Comparison of ENCODE assay signal across 10 cellular contexts in genomic region chr19:18373407-18373891, GRCh38. TPM values are rescaled to one million over a fixed set of nuclear protein-coding genes. Genes with fewer than 3 reads are reported as not detected.
DNase-seq lines count a peak whose midpoint lies in the region; ATAC-seq and TF ChIP-seq lines count a peak whose summit lies in the region.
"Had no signal": no experiment of that assay in that cellular context is flagged by ENCODE, and none has a peak within 500 bp of the region (broad histone marks: within the 10 kb centered on the region; RNA-seq: fewer than 3 reads in every experiment).

No MANE protein-coding gene starts in this region.

- intact Hi-C loops in heart left ventricle (cut with DNase I) (no loop called here), cardiac septum (cut with DNase I) (no loop called here), MCF 10A (cut with micrococcal nuclease) (no loop called here)

- peak overlapping the region; percentile 1 to 93 (median 84) for H3K27ac ChIP-seq in heart left ventricle
- H3K27ac ChIP-seq in muscle layer of duodenum (ENCODE audit: low read length) = peak overlapping the region; percentile 73
- H3K27ac ChIP-seq in upper lobe of left lung = peak overlapping the region; percentile 65 to 87 (median 83)

- H3K4me3 ChIP-seq in heart left ventricle (no peak overlapping the region), muscle layer of duodenum (ENCODE audit: low read depth in 1 of 2, low read length in 2 of 2) (peak overlapping the region in 1 of 2 donors; percentile 7), upper lobe of left lung (no peak overlapping the region), H7 (ENCODE audit: insufficient read depth, low read depth, low read length) (no peak overlapping the region)

- no peaks in the 10 kb centered on the region for H3K27me3 Mint-ChIP-seq in MCF 10A (ENCODE audit: insufficient read depth, unreplicated experiment)

- ATAC-seq in heart left ventricle (no peak), upper lobe of left lung (ENCODE audit: low FRiP score in 2 of 2) (no peak)

- TF ChIP-seq EP300 in upper lobe of left lung (IDR thresholded peaks at IDR 0.05) = no peak

- H3K27me3 ChIP-seq in heart left ventricle (no peaks in the 10 kb centered on the region), muscle layer of duodenum (ENCODE audit: low read depth, low read length) (no peaks in the 10 kb centered on the region), upper lobe of left lung (no peaks in the 10 kb centered on the region), H7 (ENCODE audit: control insufficient read depth, insufficient read depth, low read length) (no peaks in the 10 kb centered on the region)

- WGBS in heart left ventricle, 4 donors = 53 to 69% (median 61%) methylated on average over 4 of the region's 4 CpGs
- 54 to 68% methylated on average over 3 to 4 of the region's 4 CpGs for WGBS in upper lobe of left lung, 2 donors

- no TSS peak for BruUV-seq in MCF 10A (replicated peaks; lab: Mats Ljungman, UMichigan)

- H3K4me1 ChIP-seq in heart left ventricle (peaks cover 0 to 39% (median 20%) of the 10 kb centered on the region in 12 donors), muscle layer of duodenum (ENCODE audit: control insufficient read depth in 1 of 2, insufficient read depth in 2 of 2, low read length in 2 of 2) (peaks cover 8 to 9% of the 10 kb centered on the region in 2 donors), upper lobe of left lung (peaks cover 25 to 60% (median 36%) of the 10 kb centered on the region in 4 donors)

- POLR2A ChIA-PET in MCF 10A (lab: Yijun Ruan, JAX) = interaction anchor here (0.6 to 1.8 kb wide), 8 partner anchors 9 to 94 kb away, joined by 3 to 15 read pairs (median 3); partner anchors contain the start of gene GDF15

- TF ChIP-seq CTCF in heart left ventricle (IDR thresholded peaks at IDR 0.05) (no peak), MCF 10A (IDR thresholded peaks at IDR 0.05; ENCODE audit: unreplicated experiment) (no peak), upper lobe of left lung (IDR thresholded peaks at IDR 0.05) (no peak)

- DNase-seq in heart left ventricle (no peak), cardiac septum (ENCODE audit: low spot score) (no peak), MCF 10A (ENCODE audit: unreplicated experiment) (no peak), upper lobe of left lung (no peak), H7 (no peak), NCI-H2227 treated with DMSO at 0.1 percent for 48 hours (lab: John Stamatoyannopoulos, UW) (no peak), amniotic stem cell (lab: John Stamatoyannopoulos, UW) (no peak)
- DNase-seq: cerebellar nuclear complex had no signal

- H3K36me3 ChIP-seq in heart left ventricle (no peaks in the 10 kb centered on the region), muscle layer of duodenum (ENCODE audit: control insufficient read depth in 1 of 2, insufficient read depth in 2 of 2, low read length in 2 of 2) (no peaks in the 10 kb centered on the region), upper lobe of left lung (no peaks in the 10 kb centered on the region), H7 (replicated peaks; ENCODE audit: control insufficient read depth, insufficient read depth, low read length) (no peaks in the 10 kb centered on the region)

- CTCF ChIA-PET in MCF 10A (lab: Yijun Ruan, JAX) = interaction anchor here (0.7 to 1.9 kb wide), 4 partner anchors 12 to 24 kb away, joined by 3 to 6 read pairs (median 4); partner anchors contain the start of gene GDF15

- H3K9me3 ChIP-seq in heart left ventricle (no peaks in the 10 kb centered on the region), muscle layer of duodenum (ENCODE audit: control insufficient read depth in 1 of 2, low read length in 2 of 2) (no peaks in the 10 kb centered on the region), upper lobe of left lung (no peaks in the 10 kb centered on the region)

- TF ChIP-seq POLR2A in heart left ventricle (IDR thresholded peaks at IDR 0.05) (no peak), upper lobe of left lung (IDR thresholded peaks at IDR 0.05) (no peak)

- no peak overlapping the region for H3K4me3 Mint-ChIP-seq in MCF 10A (ENCODE audit: unreplicated experiment)

- peaks cover 16% of the 10 kb centered on the region for H3K4me1 Mint-ChIP-seq in MCF 10A (ENCODE audit: insufficient read depth, unreplicated experiment)

- peak overlapping the region; percentile 99 for H3K27ac Mint-ChIP-seq in MCF 10A (ENCODE audit: low read depth, unreplicated experiment)

- H3K36me3 Mint-ChIP-seq in MCF 10A (ENCODE audit: insufficient read depth, unreplicated experiment) = no peaks in the 10 kb centered on the region

- no peaks in the 10 kb centered on the region for H3K9me3 Mint-ChIP-seq in MCF 10A (ENCODE audit: unreplicated experiment)

RNA-seq across cellular contexts. Expression of gene GDF15, which starts 12.5 kb away (rescaled TPM):
- 1 to 10 TPM in 4 of 9 donors, under 1 TPM in 5; 0.69 to 5.7 (median 0.99) TPM for total RNA-seq in heart left ventricle
- polyA plus RNA-seq in heart left ventricle = under 1 TPM; 0.33 to 0.50 TPM
- 4.3 TPM for total RNA-seq in cardiac septum
- total RNA-seq in MCF 10A (2022) = 193 and 288 TPM in 2 replicates
- 100 to 1,000 TPM in 2 of 6 donors, 10 to 100 TPM in 4; 42.5 to 126 (median 68.7) TPM for total RNA-seq in upper lobe of left lung
- total RNA-seq in H7 (2014; rRNA removed; shearing (Covaris generic)) = 0.30 and 1.4 TPM in 2 replicates
- total RNA-seq: T-helper 2 cell treated with Interferon-gamma antibody and Interleukin-4, amounts not matched to agents 100 ng/mL and 5 ng/mL, for 36 hours had no signal

RNA-seq across cellular contexts. Expression of gene LRRC25, which starts 24.0 kb away (rescaled TPM):
- total RNA-seq in heart left ventricle (10 to 100 TPM in 2 of 9 donors, 1 to 10 TPM in 6, under 1 TPM in 1; 0.83 to 33.0 (median 3.1) TPM), cardiac septum (2.5 TPM), MCF 10A (2022) (not detected in 2 replicates), upper lobe of left lung (10 to 100 TPM in 4 of 6 donors, 1 to 10 TPM in 2; 4.0 to 49.4 (median 24.0) TPM)
- 1 to 10 TPM in 1 of 2 donors, under 1 TPM in 1; 0.88 to 2.8 TPM for polyA plus RNA-seq in heart left ventricle
- total RNA-seq in H7 (2014; rRNA removed; shearing (Covaris generic)) = 0.76 TPM in 1 of 2 replicates, not detected in the other
- total RNA-seq: T-helper 2 cell treated with Interferon-gamma antibody and Interleukin-4, amounts not matched to agents 100 ng/mL and 5 ng/mL, for 36 hours had no signal

RNA-seq across cellular contexts. Expression of gene PGPEP1, which starts 33.1 kb away (rescaled TPM):
- total RNA-seq in heart left ventricle (10 to 100 TPM; 22.5 to 58.6 (median 44.6) TPM), cardiac septum (45.5 TPM), MCF 10A (2022) (6.5 and 11.9 TPM in 2 replicates), upper lobe of left lung (10 to 100 TPM; 15.5 to 42.8 (median 28.1) TPM)
- 10 to 100 TPM; 26.7 to 31.8 TPM for polyA plus RNA-seq in heart left ventricle
- 11.5 and 13.6 TPM in 2 replicates for total RNA-seq in H7 (2014; rRNA removed; shearing (Covaris generic))

RNA-seq across cellular contexts. Expression of gene SSBP4, which starts 45.7 kb away (rescaled TPM):
- 10 to 100 TPM; 23.5 to 89.8 (median 29.4) TPM for total RNA-seq in heart left ventricle
- 10 to 100 TPM; 29.1 to 37.3 TPM for polyA plus RNA-seq in heart left ventricle
- total RNA-seq in cardiac septum = 47.4 TPM
- 22.3 and 26.3 TPM in 2 replicates for total RNA-seq in MCF 10A (2022)
- 100 to 1,000 TPM in 1 of 6 donors, 10 to 100 TPM in 5; 52.0 to 157 (median 84.1) TPM for total RNA-seq in upper lobe of left lung
- total RNA-seq in H7 (2014; rRNA removed; shearing (Covaris generic)) = 91.1 and 134 TPM in 2 replicates

RNA-seq across cellular contexts. Expression of gene LSM4, which starts 50.6 kb away (rescaled TPM):
- 100 to 1,000 TPM in 5 of 9 donors, 10 to 100 TPM in 4; 65.8 to 167 (median 101) TPM for total RNA-seq in heart left ventricle
- 100 to 1,000 TPM; 127 to 171 TPM for polyA plus RNA-seq in heart left ventricle
- total RNA-seq in cardiac septum = 83.8 TPM
- 172 and 193 TPM in 2 replicates for total RNA-seq in MCF 10A (2022)
- 100 to 1,000 TPM in 4 of 6 donors, 10 to 100 TPM in 2; 39.8 to 147 (median 107) TPM for total RNA-seq in upper lobe of left lung
- 787 and 838 TPM in 2 replicates for total RNA-seq in H7 (2014; rRNA removed; shearing (Covaris generic))
